28 cellular contexts compared by ENCODE assay signal in the genomic region with DNA sequence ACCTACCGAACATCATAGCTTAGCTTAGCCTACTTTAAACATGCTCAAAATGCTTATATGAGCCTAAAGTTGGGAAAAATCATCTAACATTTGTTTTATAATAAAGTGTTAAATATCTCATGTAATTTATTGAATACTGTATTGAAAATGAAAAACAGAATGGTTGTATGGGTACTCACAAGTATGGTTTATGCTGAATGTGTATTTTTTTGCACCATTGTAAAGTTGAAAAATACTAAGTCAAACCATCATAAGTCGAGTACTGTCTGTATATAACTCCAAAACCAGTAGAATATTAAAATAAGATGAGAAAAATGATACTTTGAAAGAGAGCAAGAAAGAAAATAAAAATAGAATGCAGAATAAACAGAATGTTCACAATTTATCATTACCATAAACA.
"Had no signal": no experiment of that assay in that cellular context is flagged by ENCODE, and none has a peak within 500 bp of the region (broad histone marks: within the 10 kb centered on the region; RNA-seq: fewer than 3 reads in every experiment).

No MANE protein-coding gene starts in this region.

- H3K36me3 ChIP-seq: neural progenitor cell, ovary, spleen, suprapubic skin, tibial artery, transverse colon, upper lobe of right lung, uterus had no signal

- H3K27ac ChIP-seq: neural progenitor cell, ovary, parathyroid adenoma, psoas muscle, skin epidermis, spleen, suprapubic skin, testis, tibial artery, transverse colon, upper lobe of right lung, uterus had no signal

- H3K4me2 ChIP-seq: neural progenitor cell, smooth muscle cell had no signal

- H3K9me3 ChIP-seq: ovary, psoas muscle, suprapubic skin, testis, tibial artery, transverse colon, upper lobe of right lung, uterus had no signal

- ATAC-seq: natural killer cell; psoas muscle; right cardiac atrium; sciatic nerve; stimulated activated memory B cell treated with anti-CD40 and anti-IgM and Interleukin-4, amounts not matched to agents 10 μg/mL and 1 μg/mL and 100 μg/mL, for 72 hours; stimulated activated naive CD8-positive, alpha-beta T cell treated with anti-CD3 and anti-CD28 coated beads, Interleukin-15, amount 100 ng/mL, for 72 hours; stimulated activated naive CD8-positive, alpha-beta T cell treated with anti-CD3 and anti-CD28 coated beads, Interleukin-15, Interleukin-2, amounts not matched to agents 100 U/mL and 50 U/mL, for 24 hours; upper lobe of right lung had no signal

- H3K79me2 ChIP-seq: parathyroid adenoma had no signal

- H3K9ac ChIP-seq: neural progenitor cell, parathyroid adenoma had no signal

- H3K4me3 ChIP-seq: neural progenitor cell, ovary, psoas muscle, skin epidermis, smooth muscle cell, spleen, suprapubic skin, testis, tibial artery, transverse colon, upper lobe of right lung, uterus had no signal

- H3K27me3 ChIP-seq: neural progenitor cell, ovary, spleen, suprapubic skin, testis, tibial artery, transverse colon, upper lobe of right lung, uterus had no signal

- H2AFZ ChIP-seq: parathyroid adenoma had no signal

- H3K4me1 ChIP-seq: parathyroid adenoma, psoas muscle, spleen, testis, tibial artery, transverse colon, upper lobe of right lung, uterus had no signal

- DNase-seq: natural killer cell; occipital lobe; ovary; posterior cingulate gyrus; psoas muscle; right cardiac atrium; spleen; stimulated activated CD4-positive, alpha-beta T cell treated with anti-CD3 and anti-CD28 coated beads, Interleukin-12 subunit alpha, Interleukin-12 subunit beta, amount 100 ng/mL, for 4 hours; stimulated activated CD4-positive, alpha-beta T cell treated with anti-CD3 and anti-CD28 coated beads, Interleukin-1b, Interleukin-23, amount 100 ng/mL, for 48 hours; stimulated activated CD4-positive, alpha-beta T cell treated with anti-CD3 and anti-CD28 coated beads, Interleukin-4, amount 100 ng/mL, for 1 hour; stimulated activated CD4-positive, alpha-beta T cell treated with anti-CD3 and anti-CD28 coated beads, Interleukin-4, amount 100 ng/mL, for 4 hours; stimulated activated CD8-positive, alpha-beta memory T cell treated with anti-CD3 and anti-CD28 coated beads, Interleukin-4, amount 100 ng/mL, for 48 hours; stimulated activated naive CD4-positive, alpha-beta T cell; stimulated activated naive CD8-positive, alpha-beta T cell treated with anti-CD3 and anti-CD28 coated beads, Interleukin-15, amount 100 ng/mL, for 72 hours; stimulated activated naive CD8-positive, alpha-beta T cell treated with anti-CD3 and anti-CD28 coated beads, Interleukin-15, Interleukin-2, amounts not matched to agents 100 U/mL and 50 U/mL, for 24 hours; substantia nigra; testis; tibial artery; transverse colon; upper lobe of right lung; uterus had no signal
